7 cellular contexts compared by ENCODE assay signal in the genomic region with DNA sequence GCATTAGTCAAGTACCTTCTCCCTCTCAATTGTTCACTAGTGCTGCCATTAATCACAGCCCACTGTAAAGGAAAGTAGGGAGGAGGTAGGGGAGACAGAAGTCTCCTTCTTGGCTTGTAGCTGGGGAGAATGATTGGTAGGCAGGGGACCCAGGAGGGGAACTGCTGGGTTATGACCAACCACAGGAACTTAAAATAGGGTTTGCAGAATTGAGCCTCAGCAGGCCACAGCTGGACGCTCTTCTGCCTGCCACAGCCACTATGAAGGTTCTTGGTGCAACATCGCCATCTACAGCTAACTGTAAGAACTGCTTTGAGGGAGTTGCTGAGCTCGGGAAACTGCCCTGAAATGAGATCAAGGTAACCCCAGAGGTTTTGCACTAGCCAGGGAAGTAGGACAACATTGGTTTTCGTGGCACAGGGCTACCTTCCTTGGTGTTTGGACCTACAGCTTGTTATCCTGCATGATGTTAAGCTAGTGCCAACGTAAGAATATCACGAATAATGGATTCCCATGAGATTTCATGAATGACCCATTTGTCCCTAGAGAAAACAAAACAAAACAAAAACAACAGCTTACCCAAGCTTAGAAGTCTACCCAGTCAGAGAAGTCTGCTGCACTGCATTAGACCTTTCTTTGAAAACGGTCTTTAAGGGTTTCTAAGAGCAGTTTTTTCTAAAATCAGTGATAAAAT.
DNase-seq lines count a peak whose midpoint lies in the region; ATAC-seq and TF ChIP-seq lines count a peak whose summit lies in the region.

No MANE protein-coding gene starts in this region.

- no peak overlapping the region for H3K4me3 ChIP-seq in thoracic aorta

- peaks cover 0 to 7% (median 3%) of the 10 kb centered on the region in 5 experiments for H3K9me3 Mint-ChIP-seq in brain

- H3K4me1 ChIP-seq in thoracic aorta (ENCODE audit: control insufficient read depth in 1 of 2, low read depth in 2 of 2) = no peaks in the 10 kb centered on the region

- no peak overlapping the region for H3K27ac ChIP-seq in thoracic aorta

- H3K27me3 Mint-ChIP-seq in brain = peaks cover 2% of the 10 kb centered on the region

- no peaks in the 10 kb centered on the region for H3K36me3 Mint-ChIP-seq in brain

- peaks cover 42% of the 10 kb centered on the region for H3K4me1 Mint-ChIP-seq in brain

- H3K27ac Mint-ChIP-seq in brain = peak overlapping the region in 2 of 5 experiments; percentile 89 to 90

- peak overlapping the region in 2 of 5 experiments; percentile 36 to 46 for H3K4me3 Mint-ChIP-seq in brain

- no peaks in the 10 kb centered on the region for H3K9me3 ChIP-seq in thoracic aorta

- ATAC-seq in GM21367 (IDR thresholded peaks at IDR 0.05; ENCODE audit: unreplicated experiment) (peak; percentile 97), HG03469 (IDR thresholded peaks at IDR 0.05; ENCODE audit: unreplicated experiment) (peak; percentile 87), thoracic aorta (ENCODE audit: insufficient number of reproducible peaks, low FRiP score, low read depth) (no peak)

- TF ChIP-seq CTCF in GM10266 (IDR thresholded peaks at IDR 0.05; ENCODE audit: control insufficient read depth, insufficient read depth, low read depth, missing control alignments) = peak; percentile 87
- TF ChIP-seq CTCF in brain (conservative IDR thresholded peaks at IDR 0.05) = peak; percentile 91 to 93
- TF ChIP-seq CTCF in thoracic aorta (IDR thresholded peaks at IDR 0.05) = peak; percentile 48

- peak; percentile 46 for DNase-seq in GM10266 (ENCODE audit: extremely low spot score)
- peak; percentile 59 for DNase-seq in NCI-H774 (lab: John Stamatoyannopoulos, UW)
- DNase-seq in iris pigment epithelial cell (ENCODE audit: low read depth) = peak; percentile 10
- no peak for DNase-seq in thoracic aorta (ENCODE audit: low spot score)

- no peaks in the 10 kb centered on the region for H3K36me3 ChIP-seq in thoracic aorta

- no peaks in the 10 kb centered on the region for H3K27me3 ChIP-seq in thoracic aorta (replicated peaks; ENCODE audit: insufficient read depth)
